32 cellular contexts compared by ENCODE assay signal in genomic region chr15:23472678-23473077, GRCh38. TPM values are rescaled to one million over a fixed set of nuclear protein-coding genes. Genes with fewer than 3 reads are reported as not detected.
DNase-seq lines count a peak whose midpoint lies in the region; ATAC-seq and TF ChIP-seq lines count a peak whose summit lies in the region.
"Had no signal": no experiment of that assay in that cellular context is flagged by ENCODE, and none has a peak within 500 bp of the region (broad histone marks: within the 10 kb centered on the region; RNA-seq: fewer than 3 reads in every experiment).

No MANE protein-coding gene starts in this region.

- POLR2A ChIA-PET in naive thymus-derived CD8-positive, alpha-beta T cell (lab: Charles Lee): no interaction called here

- H3K4me3 Mint-ChIP-seq in stimulated activated memory B cell treated with anti-CD40 and anti-IgM and Interleukin-4, amounts not matched to agents 10 μg/mL and 1 μg/mL and 100 μg/mL, for 72 hours: no peak overlapping the region
- H3K4me3 Mint-ChIP-seq in naive thymus-derived CD8-positive, alpha-beta T cell: no peak overlapping the region
- H3K4me3 Mint-ChIP-seq in natural killer cell treated with Interleukin-12 subunit alpha and Interleukin-12 subunit beta and Interleukin-15 and Interleukin-18, amount 100 ng/mL, for 72 hours: no peak overlapping the region
- H3K4me3 Mint-ChIP-seq: activated T-cell treated with anti-CD3 and anti-CD28 coated beads, Interleukin-2, amount 50 U/mL, for 24 hours; central memory CD8-positive, alpha-beta T cell; HFFc6; T-helper 17 cell had no signal

- H3K36me3 Mint-ChIP-seq in stimulated activated memory B cell treated with anti-CD40 and anti-IgM and Interleukin-4, amounts not matched to agents 10 μg/mL and 1 μg/mL and 100 μg/mL, for 72 hours: no peaks in the 10 kb centered on the region
- no peaks in the 10 kb centered on the region for H3K36me3 Mint-ChIP-seq in naive thymus-derived CD8-positive, alpha-beta T cell
- no peaks in the 10 kb centered on the region for H3K36me3 Mint-ChIP-seq in natural killer cell treated with Interleukin-12 subunit alpha and Interleukin-12 subunit beta and Interleukin-15 and Interleukin-18, amount 100 ng/mL, for 72 hours

- H3K4me1 ChIP-seq in KMS-11 (ENCODE audit: low read depth, poor library complexity, severe bottlenecking): peaks cover 44% of the 10 kb centered on the region
- H3K4me1 ChIP-seq: heart right ventricle, right atrium auricular region, vagina had no signal

- H2AFZ ChIP-seq in KMS-11 (ENCODE audit: low read depth): no peak overlapping the region

- no peaks in the 10 kb centered on the region for H4K20me1 ChIP-seq in KMS-11 (ENCODE audit: insufficient read depth)

- H3K36me3 ChIP-seq in KMS-11 (ENCODE audit: insufficient read depth): no peaks in the 10 kb centered on the region
- H3K36me3 ChIP-seq: heart right ventricle, right atrium auricular region, thoracic aorta, vagina had no signal

- H3K9ac ChIP-seq in KMS-11: no peak overlapping the region

- H3K79me2 ChIP-seq in KMS-11 (ENCODE audit: insufficient read depth, low read depth): no peaks in the 10 kb centered on the region

- H3K27ac Mint-ChIP-seq in stimulated activated memory B cell treated with anti-CD40 and anti-IgM and Interleukin-4, amounts not matched to agents 10 μg/mL and 1 μg/mL and 100 μg/mL, for 72 hours: no peak overlapping the region
- no peak overlapping the region for H3K27ac Mint-ChIP-seq in naive thymus-derived CD8-positive, alpha-beta T cell
- no peak overlapping the region for H3K27ac Mint-ChIP-seq in natural killer cell treated with Interleukin-12 subunit alpha and Interleukin-12 subunit beta and Interleukin-15 and Interleukin-18, amount 100 ng/mL, for 72 hours
- H3K27ac Mint-ChIP-seq: activated T-cell treated with anti-CD3 and anti-CD28 coated beads, Interleukin-2, amount 50 U/mL, for 24 hours; HFFc6; T-helper 17 cell had no signal

- no peak overlapping the region for H3K4me3 ChIP-seq in KMS-11 (IDR thresholded peaks at IDR 0.05; ENCODE audit: insufficient read depth, low read depth, low read length)
- no peak overlapping the region for H3K4me3 ChIP-seq in astrocyte of the spinal cord (ENCODE audit: low read depth, low read length)
- H3K4me3 ChIP-seq: heart right ventricle, right atrium auricular region, SK-N-MC, thoracic aorta, vagina had no signal

- H3K27me3 Mint-ChIP-seq in stimulated activated memory B cell treated with anti-CD40 and anti-IgM and Interleukin-4, amounts not matched to agents 10 μg/mL and 1 μg/mL and 100 μg/mL, for 72 hours: no peaks in the 10 kb centered on the region
- peaks cover 0 to 3% (median 0%) of the 10 kb centered on the region in 5 donors for H3K27me3 Mint-ChIP-seq in naive thymus-derived CD8-positive, alpha-beta T cell
- no peaks in the 10 kb centered on the region for H3K27me3 Mint-ChIP-seq in natural killer cell treated with Interleukin-12 subunit alpha and Interleukin-12 subunit beta and Interleukin-15 and Interleukin-18, amount 100 ng/mL, for 72 hours
- H3K27me3 Mint-ChIP-seq: central memory CD8-positive, alpha-beta T cell had no signal

- DNase-seq in COLO829 (ENCODE audit: low spot score) (peak; percentile 90), astrocyte of the spinal cord (ENCODE audit: low read depth, low spot score) (peak; percentile 7), occipital lobe (lab: John Stamatoyannopoulos, UW) (peak; percentile 32)
- no peak for DNase-seq in naive thymus-derived CD8-positive, alpha-beta T cell
- DNase-seq in natural killer cell treated with Interleukin-12 subunit alpha and Interleukin-12 subunit beta and Interleukin-15 and Interleukin-18, amount 100 ng/mL, for 72 hours (ENCODE audit: low spot score): no peak
- DNase-seq: activated CD4-positive, alpha-beta T cell treated with anti-CD3 and anti-CD28 coated beads for 4 hours; activated naive CD4-positive, alpha-beta T cell treated with Interleukin-2 at 50 U/mL for 16 hours; activated T-cell treated with anti-CD3 and anti-CD28 coated beads, Interleukin-2, amount 50 U/mL, for 24 hours; dermis blood vessel endothelial cell; heart right ventricle; HFFc6; left cardiac atrium; MM.1S; NCI-H1436; NCI-H510A treated with DMSO at 0.1 percent for 48 hours; NK-92 treated with Interleukin-12 subunit alpha and Interleukin-12 subunit beta, amount 100 ng/mL, for 24 hours; stimulated activated CD4-positive, alpha-beta T cell treated with anti-CD3 and anti-CD28 coated beads, Interleukin-12 subunit alpha, Interleukin-12 subunit beta, amount 100 ng/mL, for 4 hours; stimulated activated CD4-positive, alpha-beta T cell treated with anti-CD3 and anti-CD28 coated beads, Interleukin-4, amount 100 ng/mL, for 24 hours; stimulated activated naive CD4-positive, alpha-beta T cell; T-helper 17 cell had no signal

- H3K9me3 Mint-ChIP-seq in stimulated activated memory B cell treated with anti-CD40 and anti-IgM and Interleukin-4, amounts not matched to agents 10 μg/mL and 1 μg/mL and 100 μg/mL, for 72 hours: no peaks in the 10 kb centered on the region
- peaks cover 0 to 2% (median 0%) of the 10 kb centered on the region in 9 donors for H3K9me3 Mint-ChIP-seq in naive thymus-derived CD8-positive, alpha-beta T cell
- no peaks in the 10 kb centered on the region for H3K9me3 Mint-ChIP-seq in natural killer cell treated with Interleukin-12 subunit alpha and Interleukin-12 subunit beta and Interleukin-15 and Interleukin-18, amount 100 ng/mL, for 72 hours
- H3K9me3 Mint-ChIP-seq: activated T-cell treated with anti-CD3 and anti-CD28 coated beads, Interleukin-2, amount 50 U/mL, for 24 hours; central memory CD8-positive, alpha-beta T cell; HFFc6 had no signal

- H3K4me2 ChIP-seq in KMS-11: peak overlapping the region; percentile 5; the same call in 1 of the 2 replicates

- no peak overlapping the region; the same call in 1 of the 2 replicates for H3K27ac ChIP-seq in KMS-11
- H3K27ac ChIP-seq: heart right ventricle, right atrium auricular region, SK-N-MC, thoracic aorta, vagina had no signal

- ATAC-seq in stimulated activated memory B cell treated with anti-CD40 and anti-IgM and Interleukin-4, amounts not matched to agents 10 μg/mL and 1 μg/mL and 100 μg/mL, for 72 hours: no peak
- no peak for ATAC-seq in HG02981 (IDR thresholded peaks at IDR 0.05; ENCODE audit: unreplicated experiment)
- ATAC-seq in naive thymus-derived CD8-positive, alpha-beta T cell: no peak
- ATAC-seq in natural killer cell treated with Interleukin-12 subunit alpha and Interleukin-12 subunit beta and Interleukin-15 and Interleukin-18, amount 100 ng/mL, for 72 hours: no peak
- ATAC-seq: heart right ventricle, left cardiac atrium, Panc1, T-helper 17 cell had no signal

- in situ Hi-C loops in astrocyte of the spinal cord (cut with HindIII; ENCODE audit: low sequenced_read_pairs): no loop called here

- TF ChIP-seq CTCF in KMS-11 (conservative IDR thresholded peaks at IDR 0.05; ENCODE audit: low read depth, low read length) (no peak), astrocyte of the spinal cord (IDR thresholded peaks at IDR 0.05; ENCODE audit: low read depth, low read length) (no peak)

- H3K4me1 Mint-ChIP-seq in stimulated activated memory B cell treated with anti-CD40 and anti-IgM and Interleukin-4, amounts not matched to agents 10 μg/mL and 1 μg/mL and 100 μg/mL, for 72 hours: no peaks in the 10 kb centered on the region
- H3K4me1 Mint-ChIP-seq in naive thymus-derived CD8-positive, alpha-beta T cell: no peaks in the 10 kb centered on the region
- H3K4me1 Mint-ChIP-seq in natural killer cell treated with Interleukin-12 subunit alpha and Interleukin-12 subunit beta and Interleukin-15 and Interleukin-18, amount 100 ng/mL, for 72 hours (ENCODE audit: low read depth in 2 of 2): no peaks in the 10 kb centered on the region
- H3K4me1 Mint-ChIP-seq: central memory CD8-positive, alpha-beta T cell; T-helper 17 cell had no signal

- H3K27me3 ChIP-seq in KMS-11 (ENCODE audit: insufficient read depth, low read depth): no peaks in the 10 kb centered on the region
- H3K27me3 ChIP-seq: right atrium auricular region, vagina had no signal

RNA-seq across cellular contexts. Expression of gene GOLGA6L2, which starts 25.6 kb away (rescaled TPM):
- total RNA-seq in occipital lobe: not detected
- total RNA-seq in naive thymus-derived CD8-positive, alpha-beta T cell: not detected
- polyA plus RNA-seq in naive thymus-derived CD8-positive, alpha-beta T cell: not detected
- total RNA-seq in natural killer cell treated with Interleukin-12 subunit alpha and Interleukin-12 subunit beta and Interleukin-15 and Interleukin-18, amount 100 ng/mL, for 72 hours: not detected
- total RNA-seq: activated CD8-positive, alpha-beta memory T cell treated with anti-CD3 and anti-CD28 coated beads for 36 hours; dermis blood vessel endothelial cell; fibroblast of villous mesenchyme; HFFc6; left cardiac atrium; mesenteric fat pad; right atrium auricular region; T-helper 17 cell; thoracic aorta; vagina had no signal
- polyA plus RNA-seq: heart right ventricle had no signal

Comparison
In these comparisons a context has a peak if more than half of its experiments do, and no peak if none do; other contexts are left out.
1. DNase-seq: peak in COLO829 (single experiment), astrocyte of the spinal cord (single experiment) and occipital lobe (single experiment); none in naive thymus-derived CD8-positive, alpha-beta T cell (0 of 10) and natural killer cell treated with Interleukin-12 subunit alpha and Interleukin-12 subunit beta and Interleukin-15 and Interleukin-18, amount 100 ng/mL, for 72 hours (single experiment).